In the genomic region with DNA sequence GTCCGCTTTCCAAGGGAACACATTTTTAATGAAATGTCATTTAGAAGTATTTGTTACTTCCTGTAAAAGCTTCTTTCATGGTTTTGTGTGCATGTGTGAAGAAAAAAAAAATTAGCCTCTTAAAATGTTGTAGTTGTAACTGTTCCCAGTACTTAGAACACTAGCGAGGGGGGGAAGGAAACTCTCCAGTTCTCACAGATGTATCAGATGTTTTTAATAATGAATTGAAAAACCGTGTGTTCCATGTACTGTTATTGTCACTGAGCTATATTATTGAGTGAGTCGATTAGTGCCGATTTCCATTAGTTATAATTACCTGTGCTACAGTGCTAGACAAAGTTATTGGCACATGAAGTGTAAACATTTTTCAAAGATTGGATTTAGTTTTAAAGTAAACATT, we compare ENCODE assay signal across 32 cellular contexts.
DNase-seq lines count a peak whose midpoint lies in the region; ATAC-seq and TF ChIP-seq lines count a peak whose summit lies in the region.
"Had no signal": no experiment of that assay in that cellular context is flagged by ENCODE, and none has a peak within 500 bp of the region (broad histone marks: within the 10 kb centered on the region; RNA-seq: fewer than 3 reads in every experiment).

No MANE protein-coding gene starts in this region.

- ATAC-seq in sciatic nerve = peak; percentile 78
- ATAC-seq in GM18520 (IDR thresholded peaks at IDR 0.05; ENCODE audit: unreplicated experiment) = no peak
- ATAC-seq: activated CD4-positive, CD25-positive, alpha-beta regulatory T cell treated with anti-CD3 and anti-CD28 coated beads, Interleukin-2, amount 50 U/mL, for 24 hours; effector memory CD8-positive, alpha-beta T cell; stimulated activated naive B cell treated with anti-CD40 and anti-IgM and Interleukin-4, amounts not matched to agents 10 μg/mL and 1 μg/mL and 100 μg/mL, for 72 hours had no signal

- H3K4me3 ChIP-seq in SK-N-MC (peak overlapping the region; percentile 43), fibroblast of mammary gland (ENCODE audit: control insufficient read depth, low read depth, low read length) (no peak overlapping the region)
- H3K4me3 ChIP-seq: coronary artery, MG63, skin epidermis, upper lobe of left lung had no signal

- TF ChIP-seq CTCF in fibroblast of mammary gland (conservative IDR thresholded peaks at IDR 0.05; ENCODE audit: control insufficient read depth, insufficient read depth, low read depth, low read length) = no peak

- H3K9me3 ChIP-seq in SK-N-MC (ENCODE audit: low read depth, low read length) = no peaks in the 10 kb centered on the region
- H3K9me3 ChIP-seq: left ventricle myocardium inferior, MG63, upper lobe of left lung had no signal

- peak; percentile 42 for DNase-seq in NCI-H748 (lab: John Stamatoyannopoulos, UW; ENCODE audit: unreplicated experiment)
- no peak for DNase-seq in NCI-H748 treated with DMSO at 0.1 percent for 48 hours (lab: John Stamatoyannopoulos, UW)
- no peak for DNase-seq in SK-N-MC (ENCODE audit: low read depth, low spot score)
- DNase-seq in fibroblast of mammary gland (ENCODE audit: low read depth) = peak; percentile 23
- no peak for DNase-seq in sciatic nerve (ENCODE audit: low spot score)
- no peak for DNase-seq in ecto neural progenitor cell (ENCODE audit: low spot score)
- DNase-seq in NCI-H774 (lab: John Stamatoyannopoulos, UW) = no peak
- DNase-seq: activated CD4-positive, alpha-beta T cell treated with anti-CD3 and anti-CD28 coated beads, Interleukin-2, amount 50 U/mL, for 48 hours; activated naive CD4-positive, alpha-beta T cell; caudate nucleus; CD4-positive, alpha-beta T cell; effector memory CD8-positive, alpha-beta T cell; glutamatergic neuron; islet precursor cell; left ventricle myocardium inferior; mesenchymal stem cell; MG63; NCI-H2081; NCI-H226; OCI-M1; retina; stimulated activated naive B cell treated with anti-CD40 and anti-IgM and Interleukin-4, amounts not matched to agents 10 μg/mL and 1 μg/mL and 100 μg/mL, for 72 hours; substantia nigra; upper lobe of left lung had no signal

- H3K36me3 ChIP-seq in SK-N-MC (ENCODE audit: insufficient read depth, low read length) = no peaks in the 10 kb centered on the region
- H3K36me3 ChIP-seq: left ventricle myocardium inferior, MG63, upper lobe of left lung had no signal

- H3K9ac ChIP-seq in SK-N-MC (ENCODE audit: insufficient read length) = no peak overlapping the region
- H3K9ac ChIP-seq: KMS-11, parathyroid adenoma had no signal

- peak overlapping the region; percentile 65; the same call in 1 of the 2 replicates for H3K27ac ChIP-seq in SK-N-MC
- H3K27ac ChIP-seq: coronary artery, HL-60, KMS-11, left ventricle myocardium inferior, parathyroid adenoma, RWPE1, skin epidermis, upper lobe of left lung had no signal

- intact Hi-C loops in sciatic nerve (cut with DNase I) = no loop called here

Comparison
In these comparisons a context has a peak if more than half of its experiments do, and no peak if none do; other contexts are left out.
1. DNase-seq: peak in NCI-H748 (single experiment) and fibroblast of mammary gland (single experiment); none in NCI-H748 treated with DMSO at 0.1 percent for 48 hours (single experiment), SK-N-MC (single experiment), sciatic nerve (single experiment), ecto neural progenitor cell (single experiment) and NCI-H774 (single experiment).